8 cellular contexts compared by ENCODE assay signal in the genomic region with DNA sequence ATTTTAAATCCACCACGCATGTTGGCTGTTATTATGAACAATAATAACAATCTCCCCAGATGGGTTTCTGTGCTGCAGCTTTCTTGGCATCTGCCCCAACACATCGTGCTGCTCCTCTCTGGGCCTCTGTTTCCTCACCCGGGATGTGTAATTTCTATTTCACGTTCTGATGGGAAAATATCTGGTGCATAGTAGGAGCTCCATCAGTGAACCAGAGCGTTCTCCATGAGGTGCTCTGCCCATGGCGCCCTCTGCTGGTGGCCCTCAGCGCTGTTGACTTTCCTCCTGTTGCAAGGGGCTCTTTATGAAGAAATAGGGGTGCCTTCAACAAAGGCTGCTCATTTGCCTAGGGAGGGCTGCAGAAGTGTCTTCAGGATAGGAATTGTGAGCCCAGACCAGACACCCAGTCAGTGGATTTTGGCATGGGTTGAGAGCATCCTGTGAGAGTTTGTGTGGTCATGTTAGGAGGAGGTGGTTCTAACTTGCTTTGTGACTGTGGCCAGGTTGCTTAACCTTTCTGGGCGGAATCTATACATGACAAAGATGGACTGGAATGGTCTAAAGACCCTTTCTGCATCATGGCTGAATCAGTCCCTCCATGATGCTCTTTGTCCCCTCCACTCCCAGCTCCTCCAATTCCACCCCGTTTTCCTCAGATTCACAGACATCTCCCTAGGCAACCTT. TPM values are rescaled to one million over a fixed set of nuclear protein-coding genes. Genes with fewer than 3 reads are reported as not detected.
DNase-seq lines count a peak whose midpoint lies in the region; ATAC-seq and TF ChIP-seq lines count a peak whose summit lies in the region.

No MANE protein-coding gene starts in this region.

- H4K91ac ChIP-seq in neuronal stem cell (ENCODE audit: low read depth, low read length, poor library complexity), result no peak overlapping the region

- DNase-seq in Panc1 (ENCODE audit: low read depth, low spot score), result no peak
- DNase-seq in activated gamma-delta T cell treated with anti-CD3 and anti-CD28 coated beads, Interleukin-2, amount 50 U/mL, for 16 hours (ENCODE audit: low read depth), result peak; percentile 54
- peak in 2 of 5 donors; percentile 60 to 75 for DNase-seq in heart left ventricle
- DNase-seq in stimulated activated CD4-positive, alpha-beta T cell treated with anti-CD3 and anti-CD28 coated beads, Interleukin-12 subunit alpha, Interleukin-12 subunit beta, amount 100 ng/mL, for 24 hours (ENCODE audit: low read depth in 2 of 2), result peak; percentile 22 to 63
- DNase-seq in NCI-H2029 (lab: John Stamatoyannopoulos, UW), result no peak
- no peak for DNase-seq in neuronal stem cell (ENCODE audit: low spot score)

- no peak overlapping the region for H3K4me3 ChIP-seq in Panc1 (ENCODE audit: low read depth in 2 of 2, low read length in 2 of 2)
- no peak overlapping the region for H3K4me3 ChIP-seq in heart left ventricle
- no peak overlapping the region for H3K4me3 ChIP-seq in neuronal stem cell (ENCODE audit: low read length in 2 of 2)

- H3K4me2 ChIP-seq in neuronal stem cell (ENCODE audit: insufficient read depth, low read length, poor library complexity, severe bottlenecking), result no peak overlapping the region

- H3K4ac ChIP-seq in neuronal stem cell (ENCODE audit: low read length), result no peak overlapping the region

- no peak overlapping the region for H2BK15ac ChIP-seq in neuronal stem cell (ENCODE audit: low read length)

- H4K8ac ChIP-seq in neuronal stem cell (ENCODE audit: low read depth, low read length), result no peak overlapping the region

- no peak overlapping the region for H2BK5ac ChIP-seq in neuronal stem cell (ENCODE audit: low read length)

- CTCF ChIA-PET in Panc1 (lab: Charles Lee), result interaction anchor here (0.7 to 1.6 kb wide), 4 partner anchors 11 to 98 kb away, joined by 3 to 8 read pairs (median 4); no protein-coding TSS in a partner anchor

- H3K27ac ChIP-seq in 22Rv1 (no peak overlapping the region), Panc1 (ENCODE audit: low read length) (no peak overlapping the region), heart left ventricle (peak overlapping the region in 11 of 12 donors; percentile 6 to 80 (median 62)), neuronal stem cell (replicated peaks; ENCODE audit: low read length) (no peak overlapping the region)

- ATAC-seq in Panc1, result no peak
- ATAC-seq in heart left ventricle, result peak in 2 of 4 donors; percentile 45 to 51

- no peak overlapping the region for H3K9ac ChIP-seq in neuronal stem cell (ENCODE audit: low read depth, low read length, poor library complexity)

- H3K4me1 ChIP-seq in Panc1 (ENCODE audit: control insufficient read depth, insufficient read depth, low read length) (no peaks in the 10 kb centered on the region), heart left ventricle (peaks cover 0 to 53% (median 10%) of the 10 kb centered on the region in 12 donors), neuronal stem cell (ENCODE audit: control insufficient read depth in 2 of 2, insufficient read depth in 1 of 2, low read depth in 1 of 2, low read length in 2 of 2) (peaks cover 2 to 4% of the 10 kb centered on the region in 2 donors)

- H3K36me3 ChIP-seq in Panc1 (ENCODE audit: control insufficient read depth, insufficient read depth, low read length) (no peaks in the 10 kb centered on the region), heart left ventricle (no peaks in the 10 kb centered on the region), neuronal stem cell (replicated peaks in 1 of 2; ENCODE audit: control insufficient read depth in 2 of 2, insufficient read depth in 2 of 2, low read length in 2 of 2) (no peaks in the 10 kb centered on the region)

- H2BK12ac ChIP-seq in neuronal stem cell (ENCODE audit: low read length), result no peak overlapping the region

- no peak overlapping the region for H2AK5ac ChIP-seq in neuronal stem cell (ENCODE audit: low read depth, low read length)

- no peak overlapping the region for H3K18ac ChIP-seq in neuronal stem cell (ENCODE audit: low read length)

- in situ Hi-C loops in Panc1 (cut with HindIII; ENCODE audit: low pct_unique_long_range_greater_than_20kb, low sequenced_read_pairs), result no loop called here

- no peak for TF ChIP-seq POLR2A in heart left ventricle (IDR thresholded peaks at IDR 0.05)

- no peaks in the 10 kb centered on the region for H3K79me1 ChIP-seq in neuronal stem cell (ENCODE audit: low read depth, low read length)

- H3K23ac ChIP-seq in neuronal stem cell (ENCODE audit: low read depth, low read length, poor library complexity), result no peak overlapping the region

- peak; percentile 97 for TF ChIP-seq CTCF in 22Rv1 (IDR thresholded peaks at IDR 0.05)
- TF ChIP-seq CTCF in GM12873 (IDR thresholded peaks at IDR 0.05; ENCODE audit: insufficient read depth, low read depth, low read length, missing control alignments), result peak; percentile 93
- peak; percentile 95 for TF ChIP-seq CTCF in Panc1 (IDR thresholded peaks at IDR 0.05)
- TF ChIP-seq CTCF in heart left ventricle (IDR thresholded peaks at IDR 0.05), result peak; percentile 71 to 92 (median 81)

- no TSS peak for BruUV-seq in Panc1 (replicated peaks; lab: Mats Ljungman, UMichigan)

- no peaks in the 10 kb centered on the region for H3K9me3 ChIP-seq in Panc1 (ENCODE audit: control insufficient read depth, insufficient read depth, low read depth, low read length)
- no peaks in the 10 kb centered on the region for H3K9me3 ChIP-seq in heart left ventricle
- no peaks in the 10 kb centered on the region for H3K9me3 ChIP-seq in neuronal stem cell (replicated peaks in 1 of 2; ENCODE audit: control insufficient read depth in 2 of 2, insufficient read depth in 1 of 2, low read depth in 1 of 2, low read length in 2 of 2)

- intact Hi-C loops in Panc1 (cut with micrococcal nuclease; ENCODE audit: unreplicated experiment) (no loop called here), heart left ventricle (cut with DNase I) (loop anchor here in 4 of 10 donors (1.0 to 10.0 kb wide), 4 partner anchors 14 to 313 kb away; a partner anchor contains a TSS)

- no peak overlapping the region for H2BK120ac ChIP-seq in neuronal stem cell (ENCODE audit: low read depth, low read length)

- H2AFZ ChIP-seq in neuronal stem cell (ENCODE audit: low read length), result no peak overlapping the region

- POLR2A ChIA-PET in Panc1 (lab: Charles Lee), result no interaction called here

- H3K27me3 ChIP-seq in Panc1 (ENCODE audit: control insufficient read depth, insufficient read depth, low read length) (no peaks in the 10 kb centered on the region; the same call in 1 of the 2 replicates), heart left ventricle (peaks cover 6 to 56% (median 39%) of the 10 kb centered on the region in 9 donors), neuronal stem cell (ENCODE audit: control insufficient read depth in 3 of 3, insufficient read depth in 3 of 3, low read depth in 1 of 3, low read length in 3 of 3) (peaks cover 0 to 56% (median 34%) of the 10 kb centered on the region in 3 experiments)

- H3K14ac ChIP-seq in neuronal stem cell (ENCODE audit: low read length), result no peak overlapping the region

- 25 to 39% (median 30%) methylated on average over 5 to 9 of the region's 9 CpGs for WGBS in heart left ventricle, 4 donors
- WGBS in neuronal stem cell (ENCODE audit: extremely low coverage in 2 of 2, insufficient read length in 2 of 2, insufficient replicate concordance in 1 of 2), 2 donors, result no CpG with 5 or more reads among the region's 9 CpGs

RNA-seq across cellular contexts. Expression of a gene that starts 8.1 kb away (rescaled TPM):
- total RNA-seq in Panc1 (2021; ENCODE audit: unreplicated experiment) (not detected), heart left ventricle (not detected)
- not detected for polyA plus RNA-seq in Panc1 (2012; ENCODE audit: insufficient read length)
- not detected for polyA plus RNA-seq in heart left ventricle
- 0.06 TPM for polyA plus RNA-seq in neuronal stem cell (2013, experiment 1 of 2)
- 0.04 TPM for polyA plus RNA-seq in neuronal stem cell (2013, experiment 2 of 2)

RNA-seq across cellular contexts. Expression of a gene that starts 14.5 kb away (rescaled TPM):
- 34.5 TPM for total RNA-seq in Panc1 (2021; ENCODE audit: unreplicated experiment)
- 27.6 TPM for polyA plus RNA-seq in Panc1 (2012; ENCODE audit: insufficient read length)
- total RNA-seq in heart left ventricle, result 100 to 1,000 TPM in 1 of 9 donors, 10 to 100 TPM in 8; 25.3 to 147 (median 39.1) TPM
- polyA plus RNA-seq in heart left ventricle, result 10 to 100 TPM; 11.8 to 56.2 TPM
- polyA plus RNA-seq in neuronal stem cell (2013, experiment 1 of 2), result 10.3 TPM
- 10.4 TPM for polyA plus RNA-seq in neuronal stem cell (2013, experiment 2 of 2)

RNA-seq across cellular contexts. Expression of a gene that starts 57.4 kb away (rescaled TPM):
- total RNA-seq in Panc1 (2021; ENCODE audit: unreplicated experiment) (not detected), heart left ventricle (10 to 100 TPM in 5 of 9 donors, 1 to 10 TPM in 4; 5.8 to 18.0 (median 10.0) TPM)
- not detected for polyA plus RNA-seq in Panc1 (2012; ENCODE audit: insufficient read length)
- 10 to 100 TPM in 1 of 2 donors, 1 to 10 TPM in 1; 7.3 to 14.1 TPM for polyA plus RNA-seq in heart left ventricle
- 2.0 TPM for polyA plus RNA-seq in neuronal stem cell (2013, experiment 1 of 2)
- 1.8 TPM for polyA plus RNA-seq in neuronal stem cell (2013, experiment 2 of 2)

Comparison
In these comparisons a context has a peak if more than half of its experiments do, and no peak if none do; other contexts are left out.
1. H3K27ac ChIP-seq: peak in heart left ventricle (11 of 12); none in 22Rv1 (single experiment), Panc1 (single experiment) and neuronal stem cell (single experiment).
2. DNase-seq: peak in activated gamma-delta T cell treated with anti-CD3 and anti-CD28 coated beads, Interleukin-2, amount 50 U/mL, for 16 hours (single experiment) and stimulated activated CD4-positive, alpha-beta T cell treated with anti-CD3 and anti-CD28 coated beads, Interleukin-12 subunit alpha, Interleukin-12 subunit beta, amount 100 ng/mL, for 24 hours (2 of 2); none in Panc1 (single experiment), NCI-H2029 (single experiment) and neuronal stem cell (single experiment).
3. Peak in every context shown above with its lines, with median percentiles within 50 percentile points of each other: CTCF ChIP-seq.